In genomic region chr1:209674957-209675566, GRCh38 we compare ENCODE assay signal across 8 cellular contexts. TPM values are rescaled to one million over a fixed set of nuclear protein-coding genes. Genes with fewer than 3 reads are reported as not detected.
A peak's percentile ranks its signal among the peaks of the same experiment; 100 is the strongest.
DNase-seq lines count a peak whose midpoint lies in the region; ATAC-seq, FAIRE-seq and TF ChIP-seq lines count a peak whose summit lies in the region.

Gene G0S2 (plus strand): TSS chr1:209675412. CDS start chr1:209675685, 273 bp downstream.

- H3K27ac ChIP-seq in astrocyte (ENCODE audit: low read depth, low read length) (no peak within 1 kb of the TSS), left ventricle myocardium inferior (replicated peaks) (peak within 1 kb of the TSS; percentile 88)

- peak within 1 kb of the TSS; percentile 86 for H3K4me3 Mint-ChIP-seq in astrocyte (ENCODE audit: unreplicated experiment)

- H3K4me3 ChIP-seq in NT2/D1 (ENCODE audit: insufficient read length, low read depth) (peak within 1 kb of the TSS; percentile 65), astrocyte (ENCODE audit: insufficient read depth, low read depth, low read length) (peak within 1 kb of the TSS; percentile 68), left ventricle myocardium inferior (peak within 1 kb of the TSS; percentile 80)

- in situ Hi-C loops in G401 (cut with HindIII; ENCODE audit: low sequenced_read_pairs): no loop called here

- H3K79me2 ChIP-seq in astrocyte (ENCODE audit: insufficient read depth, low read length): no peaks in the 10 kb centered on the region

- H3K36me3 Mint-ChIP-seq in astrocyte (ENCODE audit: low read depth, unreplicated experiment): no peaks in the 10 kb centered on the region

- peak; percentile 57 for DNase-seq in G401 (ENCODE audit: low spot score)
- peak; percentile 15 for DNase-seq in NT2/D1 (ENCODE audit: low read depth, low spot score)
- peak; percentile 29 for DNase-seq in astrocyte (ENCODE audit: low read depth)
- DNase-seq in left ventricle myocardium inferior: peak; percentile 86
- peak; percentile 54 for DNase-seq in pons (ENCODE audit: low spot score)
- no peak for DNase-seq in cerebellar nuclear complex (lab: John Stamatoyannopoulos, UW)
- DNase-seq in effector CD4-positive, alpha-beta T cell: no peak

- H3K4me1 Mint-ChIP-seq in astrocyte (ENCODE audit: low read depth, unreplicated experiment): peaks cover 25% of the 10 kb centered on the region

- H3K4me2 ChIP-seq in astrocyte (ENCODE audit: low read length): peak within 1 kb of the TSS; percentile 98

- H3K27me3 Mint-ChIP-seq in astrocyte (ENCODE audit: low read depth, unreplicated experiment): peaks cover 47% of the 10 kb centered on the region

- H3K27me3 ChIP-seq in NT2/D1 (ENCODE audit: insufficient read depth, insufficient read length) (peaks cover 69% of the 10 kb centered on the region), astrocyte (ENCODE audit: insufficient read depth, low read length) (peaks cover 54% of the 10 kb centered on the region), left ventricle myocardium inferior (ENCODE audit: low read depth) (peaks cover 14% of the 10 kb centered on the region)

- peaks cover 1% of the 10 kb centered on the region for H3K9me3 Mint-ChIP-seq in astrocyte (ENCODE audit: unreplicated experiment)

- peak within 1 kb of the TSS; percentile 92 for H3K27ac Mint-ChIP-seq in astrocyte (ENCODE audit: unreplicated experiment)

- FAIRE-seq in astrocyte (lab: Jason Lieb, UNC): no peak

- TF ChIP-seq CTCF in astrocyte (IDR thresholded peaks at IDR 0.05; ENCODE audit: insufficient read depth, low read depth, low read length) (no peak), left ventricle myocardium inferior (IDR thresholded peaks at IDR 0.05; ENCODE audit: borderline replicate concordance) (no peak)

- no peaks in the 10 kb centered on the region for H4K20me1 ChIP-seq in astrocyte (ENCODE audit: insufficient read depth, low read length)

- H3K4me1 ChIP-seq in NT2/D1 (ENCODE audit: insufficient read depth, insufficient read length): no peaks in the 10 kb centered on the region
- H3K4me1 ChIP-seq in astrocyte (ENCODE audit: insufficient read depth, low read length): peaks cover 13% of the 10 kb centered on the region
- H3K4me1 ChIP-seq in left ventricle myocardium inferior: peaks cover 52% of the 10 kb centered on the region

- intact Hi-C loops in left ventricle myocardium inferior (cut with micrococcal nuclease): no loop called here

- no peak for ATAC-seq in GM19023 (IDR thresholded peaks at IDR 0.05; ENCODE audit: unreplicated experiment)

- H3K9me3 ChIP-seq in NT2/D1 (ENCODE audit: insufficient read depth, low read length) (no peaks in the 10 kb centered on the region), astrocyte (ENCODE audit: insufficient read depth, low read depth, low read length) (no peaks in the 10 kb centered on the region), left ventricle myocardium inferior (replicated peaks) (peaks cover 7% of the 10 kb centered on the region)

- peak within 1 kb of the TSS; percentile 61 for H3K9ac ChIP-seq in NT2/D1 (ENCODE audit: insufficient read length, low read depth)
- peak within 1 kb of the TSS; percentile 57 for H3K9ac ChIP-seq in astrocyte (ENCODE audit: low read length)

- H3K36me3 ChIP-seq in NT2/D1 (ENCODE audit: insufficient read depth, insufficient read length, low read length) (no peaks in the 10 kb centered on the region), astrocyte (ENCODE audit: insufficient read depth, low read length) (no peaks in the 10 kb centered on the region), left ventricle myocardium inferior (no peaks in the 10 kb centered on the region)

- peak within 1 kb of the TSS; percentile 90 for H2AFZ ChIP-seq in astrocyte (ENCODE audit: low read depth, low read length)

RNA-seq across cellular contexts. Expression of gene G0S2, which starts in this region (rescaled TPM):
- not detected in 2 replicates for total RNA-seq in G401 (2014; rRNA removed; shearing (Covaris generic))
- total RNA-seq in astrocyte (5.9 and 15.1 TPM in 2 replicates), left ventricle myocardium inferior (307 TPM)

Comparison
In these comparisons a context has a peak if more than half of its experiments do, and no peak if none do; other contexts are left out.
1. RNA of gene G0S2 (total RNA-seq): 307 TPM in left ventricle myocardium inferior (single experiment); 5.9 to 15.1 TPM in astrocyte and not detected in G401; every median in the first group is over 10 times any median in the second.
2. Peak in DNase-seq in G401; RNA of the gene not detected or under 1 TPM.
3. DNase-seq: peak in NT2/D1 (single experiment), astrocyte (single experiment), left ventricle myocardium inferior (single experiment) and pons (single experiment); none in cerebellar nuclear complex (0 of 2) and effector CD4-positive, alpha-beta T cell (single experiment).
4. Peak in every context shown above with its lines, with median percentiles within 50 percentile points of each other: H3K4me3 ChIP-seq.